10 cellular contexts compared by ENCODE assay signal in the genomic region with DNA sequence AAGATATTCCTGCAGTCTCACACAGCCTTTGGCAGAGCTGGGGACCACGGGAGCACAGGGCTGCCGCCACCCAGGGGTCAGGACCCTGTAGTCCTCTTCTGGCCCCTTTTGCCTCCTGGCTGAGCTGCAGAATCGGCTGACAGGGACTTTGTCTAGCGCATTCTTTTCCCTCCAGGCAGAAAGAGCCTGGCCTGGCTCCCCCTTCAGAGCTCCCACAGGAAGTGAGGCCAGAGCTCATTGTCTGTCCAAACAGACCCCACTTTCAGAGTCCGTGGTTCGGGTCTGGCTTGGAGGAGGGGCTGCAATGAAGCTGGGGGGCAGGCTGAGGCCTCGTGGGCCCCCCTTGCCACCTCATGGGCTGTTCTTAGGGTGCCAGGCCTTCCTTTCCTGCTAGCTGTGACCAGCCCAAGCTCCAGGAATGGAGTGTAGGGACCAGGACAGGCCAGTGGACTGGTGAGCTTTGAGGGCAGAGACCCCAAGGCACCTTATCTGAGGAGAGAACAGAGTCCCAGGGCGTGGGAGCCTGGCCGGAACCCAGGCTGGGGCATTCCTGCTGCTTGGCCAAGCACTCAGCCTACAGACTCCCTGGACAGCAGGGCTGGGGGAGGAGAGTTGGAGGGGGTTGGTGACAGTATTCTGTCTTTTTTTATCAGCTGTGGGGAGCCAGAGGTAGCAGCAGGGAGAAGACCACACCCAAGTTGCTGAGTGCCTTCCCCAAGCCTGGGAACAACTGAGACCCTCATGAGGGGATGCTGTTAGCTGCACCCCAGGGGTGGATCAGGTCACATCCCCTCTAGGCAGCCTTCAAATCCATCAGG. TPM values are rescaled to one million over a fixed set of nuclear protein-coding genes. Genes with fewer than 3 reads are reported as not detected.
DNase-seq lines count a peak whose midpoint lies in the region; ATAC-seq, FAIRE-seq and TF ChIP-seq lines count a peak whose summit lies in the region.
"Had no signal": no experiment of that assay in that cellular context is flagged by ENCODE, and none has a peak within 500 bp of the region (broad histone marks: within the 10 kb centered on the region; RNA-seq: fewer than 3 reads in every experiment).

No MANE protein-coding gene starts in this region.

- no peaks in the 10 kb centered on the region for H3K36me3 Mint-ChIP-seq in CD8-positive, alpha-beta memory T cell
- H3K36me3 Mint-ChIP-seq in progenitor cell of endocrine pancreas (ENCODE audit: insufficient read depth), result peaks cover 17% of the 10 kb centered on the region

- H3K4me1 Mint-ChIP-seq in CD8-positive, alpha-beta memory T cell, result peaks cover 3 to 38% (median 9%) of the 10 kb centered on the region in 3 donors
- peaks cover 26% of the 10 kb centered on the region for H3K4me1 Mint-ChIP-seq in progenitor cell of endocrine pancreas (ENCODE audit: low read depth)

- no peak overlapping the region for H3K4me3 ChIP-seq in CD8-positive, alpha-beta memory T cell (ENCODE audit: low read length)
- H3K4me3 ChIP-seq in SK-N-MC (peak overlapping the region; percentile 72), heart left ventricle (no peak overlapping the region)

- peak overlapping the region; percentile 80 for H3K9ac ChIP-seq in SK-N-MC (ENCODE audit: insufficient read length)

- no peak for TF ChIP-seq POLR2A in heart left ventricle (IDR thresholded peaks at IDR 0.05)

- POLR2A ChIA-PET in CD8-positive, alpha-beta memory T cell (lab: Charles Lee), result no interaction called here

- TF ChIP-seq CTCF in heart left ventricle (IDR thresholded peaks at IDR 0.05) (no peak), progenitor cell of endocrine pancreas (IDR thresholded peaks at IDR 0.05; ENCODE audit: unreplicated experiment) (no peak)

- H3K9me3 Mint-ChIP-seq in CD8-positive, alpha-beta memory T cell, result no peaks in the 10 kb centered on the region
- no peaks in the 10 kb centered on the region for H3K9me3 Mint-ChIP-seq in progenitor cell of endocrine pancreas (ENCODE audit: low read depth)

- FAIRE-seq in HTR-8/SVneo (lab: Jason Lieb, UNC), result no peak
- FAIRE-seq: H54 had no signal

- peak overlapping the region; percentile 38 for H3K27ac ChIP-seq in CD8-positive, alpha-beta memory T cell (ENCODE audit: low read depth, low read length)
- peak overlapping the region; percentile 73 for H3K27ac ChIP-seq in SK-N-MC
- H3K27ac ChIP-seq in heart left ventricle, result peak overlapping the region in 11 of 12 donors; percentile 47 to 87 (median 64)

- ATAC-seq in heart left ventricle (peak in 3 of 4 donors; percentile 6 to 35 (median 13)), HG03378 (IDR thresholded peaks at IDR 0.05; ENCODE audit: unreplicated experiment) (no peak), GM18909 (IDR thresholded peaks at IDR 0.05; ENCODE audit: poor library complexity, unreplicated experiment) (no peak), GM18861 (IDR thresholded peaks at IDR 0.05; ENCODE audit: unreplicated experiment) (no peak)

- DNase-seq in CD8-positive, alpha-beta memory T cell, result no peak
- DNase-seq in SK-N-MC (ENCODE audit: low read depth, low spot score) (no peak), heart left ventricle (peak in 1 of 5 donors; percentile 44), progenitor cell of endocrine pancreas (ENCODE audit: low spot score, unreplicated experiment) (no peak), HTR-8/SVneo (ENCODE audit: insufficient read length, low spot score) (no peak)
- DNase-seq: NCI-H1436 treated with DMSO at 0.1 percent for 48 hours had no signal

- H3K4me3 Mint-ChIP-seq in CD8-positive, alpha-beta memory T cell, result no peak overlapping the region
- peak overlapping the region; percentile 16 for H3K4me3 Mint-ChIP-seq in progenitor cell of endocrine pancreas (ENCODE audit: low read depth)

- no peak overlapping the region for H3K27ac Mint-ChIP-seq in CD8-positive, alpha-beta memory T cell
- H3K27ac Mint-ChIP-seq in progenitor cell of endocrine pancreas, result peak overlapping the region; percentile 59

- 35 to 43% (median 38%) methylated on average over 9 of the region's 9 CpGs for WGBS in heart left ventricle, 4 donors

- CTCF ChIA-PET in CD8-positive, alpha-beta memory T cell (lab: Charles Lee), result interaction anchor here (0.6 to 1.8 kb wide), 8 partner anchors 8 to 279 kb away, joined by 3 to 5 read pairs (median 4); no protein-coding TSS in a partner anchor

- H3K36me3 ChIP-seq in CD8-positive, alpha-beta memory T cell (ENCODE audit: insufficient read depth, low read length), result no peaks in the 10 kb centered on the region
- H3K36me3 ChIP-seq in SK-N-MC (ENCODE audit: insufficient read depth, low read length) (peaks cover 1% of the 10 kb centered on the region; the same call in 1 of the 2 replicates), heart left ventricle (no peaks in the 10 kb centered on the region)

- H3K9me3 ChIP-seq in CD8-positive, alpha-beta memory T cell (ENCODE audit: low read length), result no peaks in the 10 kb centered on the region
- H3K9me3 ChIP-seq in SK-N-MC (ENCODE audit: low read depth, low read length) (no peaks in the 10 kb centered on the region), heart left ventricle (no peaks in the 10 kb centered on the region)

- no peaks in the 10 kb centered on the region for H3K27me3 ChIP-seq in CD8-positive, alpha-beta memory T cell (ENCODE audit: insufficient read depth, low read length, poor library complexity, severe bottlenecking)
- H3K27me3 ChIP-seq in heart left ventricle, result peaks cover 0 to 16% (median 0%) of the 10 kb centered on the region in 9 donors

- peaks cover 3% of the 10 kb centered on the region for H3K4me1 ChIP-seq in CD8-positive, alpha-beta memory T cell (ENCODE audit: insufficient read depth, low read length)
- peaks cover 0 to 37% (median 20%) of the 10 kb centered on the region in 12 donors for H3K4me1 ChIP-seq in heart left ventricle

- H3K27me3 Mint-ChIP-seq in CD8-positive, alpha-beta memory T cell, result peaks cover 3% of the 10 kb centered on the region in 2 donors
- H3K27me3 Mint-ChIP-seq in progenitor cell of endocrine pancreas, result no peaks in the 10 kb centered on the region

- intact Hi-C loops in heart left ventricle (cut with DNase I), result loop anchor here in 1 of 10 donors (10.0 kb wide), 1 partner anchor 139 kb away; the partner anchor contains the start of gene ELAPOR1

RNA-seq across cellular contexts. Expression of gene CELSR2, which starts 4.7 kb away (rescaled TPM):
- 1 to 10 TPM; 2.7 to 2.8 TPM for total RNA-seq in CD8-positive, alpha-beta memory T cell
- polyA plus RNA-seq in CD8-positive, alpha-beta memory T cell, result 0.77 TPM
- total RNA-seq in heart left ventricle (10 to 100 TPM in 1 of 9 donors, 1 to 10 TPM in 8; 2.5 to 11.9 (median 8.6) TPM), progenitor cell of endocrine pancreas (33.7 and 38.7 TPM in 2 replicates)
- 1 to 10 TPM; 1.6 to 2.1 TPM for polyA plus RNA-seq in heart left ventricle

RNA-seq across cellular contexts. Expression of gene PSRC1, which starts 28.9 kb away (rescaled TPM):
- total RNA-seq in CD8-positive, alpha-beta memory T cell, result 1 to 10 TPM; 5.4 to 5.8 TPM
- 0.59 TPM for polyA plus RNA-seq in CD8-positive, alpha-beta memory T cell
- total RNA-seq in heart left ventricle, result 1 to 10 TPM in 3 of 9 donors, under 1 TPM in 5, not detected in 1; 0.23 to 3.6 (median 0.60) TPM
- polyA plus RNA-seq in heart left ventricle, result 1 to 10 TPM; 1.1 to 1.4 TPM
- total RNA-seq in progenitor cell of endocrine pancreas, result 26.1 and 29.4 TPM in 2 replicates

RNA-seq across cellular contexts. Expression of gene SARS1, which starts 40.3 kb away (rescaled TPM):
- total RNA-seq in CD8-positive, alpha-beta memory T cell, result 100 to 1,000 TPM; 189 to 195 TPM
- polyA plus RNA-seq in CD8-positive, alpha-beta memory T cell, result 157 TPM
- total RNA-seq in heart left ventricle (100 to 1,000 TPM in 6 of 9 donors, 10 to 100 TPM in 3; 88.5 to 113 (median 102) TPM), progenitor cell of endocrine pancreas (135 TPM in 2 replicates)
- polyA plus RNA-seq in heart left ventricle, result 100 to 1,000 TPM in 1 of 2 donors, 10 to 100 TPM in 1; 41.1 to 179 TPM

RNA-seq across cellular contexts. Expression of gene MYBPHL, which starts 52.8 kb away (rescaled TPM):
- not detected for total RNA-seq in CD8-positive, alpha-beta memory T cell
- polyA plus RNA-seq in CD8-positive, alpha-beta memory T cell, result not detected
- total RNA-seq in heart left ventricle (1 to 10 TPM in 2 of 9 donors, under 1 TPM in 4, not detected in 3; 0.44 to 2.5 (median 0.54) TPM), progenitor cell of endocrine pancreas (0.29 TPM in 1 of 2 replicates, not detected in the other)
- under 1 TPM; 0.24 to 0.61 TPM for polyA plus RNA-seq in heart left ventricle

Comparison
In these comparisons a context has a peak if more than half of its experiments do, and no peak if none do; other contexts are left out.
1. ATAC-seq: peak in heart left ventricle (3 of 4); none in HG03378 (single experiment), GM18909 (single experiment) and GM18861 (single experiment).
2. Peak in every context shown above with its lines, with median percentiles within 50 percentile points of each other: H3K27ac ChIP-seq.